In genomic region chr14:22512106-22512814, GRCh38 we compare ENCODE assay signal across 12 cellular contexts.
DNase-seq lines count a peak whose midpoint lies in the region; ATAC-seq and TF ChIP-seq lines count a peak whose summit lies in the region.
"Had no signal": no experiment of that assay in that cellular context is flagged by ENCODE, and none has a peak within 500 bp of the region (broad histone marks: within the 10 kb centered on the region; RNA-seq: fewer than 3 reads in every experiment).

No MANE protein-coding gene starts in this region.

- dilution Hi-C loops in mammary epithelial cell (cut with HindIII; ENCODE audit: low sequenced_read_pairs) = no loop called here

- no peak overlapping the region for H3K9ac ChIP-seq in mammary epithelial cell (ENCODE audit: insufficient read depth, low read length)

- H3K4me1 Mint-ChIP-seq in T-helper 2 cell treated with Interferon-gamma antibody and Interleukin-4, amounts not matched to agents 5 μg/mL and 100 μg/mL, for 36 hours (ENCODE audit: low read depth) = peaks cover 79% of the 10 kb centered on the region

- peaks cover 92% of the 10 kb centered on the region for H3K36me3 Mint-ChIP-seq in T-helper 2 cell treated with Interferon-gamma antibody and Interleukin-4, amounts not matched to agents 5 μg/mL and 100 μg/mL, for 36 hours (ENCODE audit: low read depth)

- intact Hi-C loops in breast epithelium (cut with DNase I; ENCODE audit: low total_unique reads) = no loop called here
- intact Hi-C loops in mammary epithelial cell (cut with micrococcal nuclease) = no loop called here
- intact Hi-C loops in transverse colon (cut with DNase I; ENCODE audit: low total_unique reads) = no loop called here
- intact Hi-C loops in sciatic nerve (cut with DNase I) = no loop called here

- DNase-seq in breast epithelium (ENCODE audit: low spot score in 2 of 2) (no peak), mammary epithelial cell (no peak), lung microvascular endothelial cell (ENCODE audit: low read depth in 2 of 2) (peak; percentile 17 to 48), transverse colon (no peak), sciatic nerve (ENCODE audit: low spot score) (no peak)
- DNase-seq in T-helper 2 cell treated with Interferon-gamma antibody and Interleukin-4, amounts not matched to agents 5 μg/mL and 100 μg/mL, for 36 hours (ENCODE audit: low spot score) = no peak
- DNase-seq in stimulated activated CD4-positive, alpha-beta T cell treated with anti-CD3 and anti-CD28 coated beads, Interleukin-4, amount 100 ng/mL, for 24 hours = no peak
- DNase-seq: brain microvascular endothelial cell, KG1, NCI-H2227 treated with DMSO at 0.1 percent for 48 hours had no signal

- peak overlapping the region; percentile 91 for H3K4me3 Mint-ChIP-seq in T-helper 2 cell treated with Interferon-gamma antibody and Interleukin-4, amounts not matched to agents 5 μg/mL and 100 μg/mL, for 36 hours

- no peaks in the 10 kb centered on the region for H3K27me3 Mint-ChIP-seq in T-helper 2 cell treated with Interferon-gamma antibody and Interleukin-4, amounts not matched to agents 5 μg/mL and 100 μg/mL, for 36 hours (ENCODE audit: low read depth)
- H3K27me3 Mint-ChIP-seq: progenitor cell of endocrine pancreas had no signal

- no peaks in the 10 kb centered on the region for H3K36me3 ChIP-seq in breast epithelium
- no peaks in the 10 kb centered on the region for H3K36me3 ChIP-seq in mammary epithelial cell (ENCODE audit: insufficient read depth, low read length)
- H3K36me3 ChIP-seq in transverse colon = no peaks in the 10 kb centered on the region
- H3K36me3 ChIP-seq: brain microvascular endothelial cell had no signal

- no peak for TF ChIP-seq POLR2A in breast epithelium (IDR thresholded peaks at IDR 0.05)
- TF ChIP-seq POLR2A in transverse colon (IDR thresholded peaks at IDR 0.05) = no peak

- H3K27me3 ChIP-seq in breast epithelium (no peaks in the 10 kb centered on the region), mammary epithelial cell (ENCODE audit: insufficient read depth, low read length) (no peaks in the 10 kb centered on the region), transverse colon (no peaks in the 10 kb centered on the region)
- H3K27me3 ChIP-seq: brain microvascular endothelial cell had no signal

- no peaks in the 10 kb centered on the region for H4K20me1 ChIP-seq in mammary epithelial cell (ENCODE audit: insufficient read depth, low read length)

- in situ Hi-C loops in mammary epithelial cell (cut with MboI; ENCODE audit: low sequenced_read_pairs in 2 of 2) (no loop called here), transverse colon (cut with MboI; ENCODE audit: low pct_ligation_motif_present in 1 of 4, low pct_unique_long_range_greater_than_20kb in 1 of 4, low sequenced_read_pairs in 3 of 4) (no loop called here)

- H3K79me2 ChIP-seq in mammary epithelial cell (ENCODE audit: insufficient read depth, low read length) = no peaks in the 10 kb centered on the region

- H3K27ac Mint-ChIP-seq in T-helper 2 cell treated with Interferon-gamma antibody and Interleukin-4, amounts not matched to agents 5 μg/mL and 100 μg/mL, for 36 hours = peak overlapping the region; percentile 95
- H3K27ac Mint-ChIP-seq: progenitor cell of endocrine pancreas had no signal

- H3K4me2 ChIP-seq in mammary epithelial cell (ENCODE audit: insufficient read depth, low read depth, low read length) = no peak overlapping the region

- no TSS peak for BruUV-seq in mammary epithelial cell (replicated peaks; lab: Mats Ljungman, UMichigan)

- H2AFZ ChIP-seq in mammary epithelial cell (ENCODE audit: low read depth, low read length) = no peak overlapping the region

- 100% methylated on average over 2 of the region's 2 CpGs for WGBS in mammary epithelial cell (ENCODE audit: low coverage, missing lambda C conversion rate)
- WGBS in transverse colon (ENCODE audit: low coverage in 1 of 2), 2 donors = 33 to 69% methylated on average over 1 to 2 of the region's 2 CpGs

- H3K4me1 ChIP-seq in breast epithelium = peaks cover 11 to 14% of the 10 kb centered on the region in 2 donors
- H3K4me1 ChIP-seq in mammary epithelial cell (ENCODE audit: insufficient read depth, low read length) = no peaks in the 10 kb centered on the region
- peaks cover 9 to 52% (median 34%) of the 10 kb centered on the region in 4 donors for H3K4me1 ChIP-seq in transverse colon

- CTCF ChIA-PET in mammary epithelial cell (lab: Charles Lee; ENCODE audit: low non-redundant PET) = no interaction called here

- H3K9me3 Mint-ChIP-seq in T-helper 2 cell treated with Interferon-gamma antibody and Interleukin-4, amounts not matched to agents 5 μg/mL and 100 μg/mL, for 36 hours = no peaks in the 10 kb centered on the region

- no peaks in the 10 kb centered on the region for H3K9me3 ChIP-seq in breast epithelium
- H3K9me3 ChIP-seq in mammary epithelial cell (replicated peaks; ENCODE audit: insufficient read depth, low read length) = no peaks in the 10 kb centered on the region
- H3K9me3 ChIP-seq in transverse colon = no peaks in the 10 kb centered on the region

- no peak for TF ChIP-seq EP300 in transverse colon (IDR thresholded peaks at IDR 0.05; ENCODE audit: low read depth)

- no peak for TF ChIP-seq CTCF in breast epithelium (IDR thresholded peaks at IDR 0.05)
- no peak for TF ChIP-seq CTCF in mammary epithelial cell (conservative IDR thresholded peaks at IDR 0.05 in 1 of 2, IDR thresholded peaks at IDR 0.05 in 1 of 2; ENCODE audit: extremely low read depth in 1 of 2, insufficient read depth in 1 of 2, low read depth in 1 of 2, low read length in 2 of 2)
- no peak for TF ChIP-seq CTCF in transverse colon (IDR thresholded peaks at IDR 0.05)

- no peak for ATAC-seq in GM19395 (IDR thresholded peaks at IDR 0.05; ENCODE audit: unreplicated experiment)
- no peak for ATAC-seq in sciatic nerve

- no peak overlapping the region for H3K4me3 ChIP-seq in breast epithelium
- H3K4me3 ChIP-seq in mammary epithelial cell (replicated peaks in 1 of 3; ENCODE audit: insufficient read depth in 1 of 3, low read depth in 2 of 3, low read length in 3 of 3) = no peak overlapping the region
- H3K4me3 ChIP-seq in transverse colon = no peak overlapping the region

- H3K27ac ChIP-seq in breast epithelium (peak overlapping the region; percentile 73 to 81), mammary epithelial cell (ENCODE audit: insufficient read depth, low read depth, low read length) (no peak overlapping the region), transverse colon (peak overlapping the region; percentile 65 to 70 (median 69))
- H3K27ac ChIP-seq: brain microvascular endothelial cell had no signal

Comparison
In these comparisons a context has a peak if more than half of its experiments do, and no peak if none do; other contexts are left out.
1. DNase-seq: peak in lung microvascular endothelial cell (2 of 2); none in breast epithelium (0 of 2), mammary epithelial cell (single experiment), T-helper 2 cell treated with Interferon-gamma antibody and Interleukin-4, amounts not matched to agents 5 μg/mL and 100 μg/mL, for 36 hours (single experiment), transverse colon (single experiment), stimulated activated CD4-positive, alpha-beta T cell treated with anti-CD3 and anti-CD28 coated beads, Interleukin-4, amount 100 ng/mL, for 24 hours (single experiment) and sciatic nerve (single experiment).